ENCODE assay signal across 9 cellular contexts in genomic region chr1:204151562-204152309, GRCh38. TPM values are rescaled to one million over a fixed set of nuclear protein-coding genes. Genes with fewer than 3 reads are reported as not detected.
A peak's percentile ranks its signal among the peaks of the same experiment; 100 is the strongest.
DNase-seq lines count a peak whose midpoint lies in the region; ATAC-seq, FAIRE-seq and TF ChIP-seq lines count a peak whose summit lies in the region.
"Had no signal": no experiment of that assay in that cellular context is flagged by ENCODE, and none has a peak within 500 bp of the region (broad histone marks: within the 10 kb centered on the region; RNA-seq: fewer than 3 reads in every experiment).

Gene ETNK2, minus strand, starts transcription at chr1:204152044. Its CDS starts 192 bp downstream, at chr1:204151852.

- H2AFZ ChIP-seq in PC-3 (ENCODE audit: low read length) = peak within 1 kb of the TSS; percentile 86
- peak within 1 kb of the TSS; percentile 98 for H2AFZ ChIP-seq in neuronal stem cell (ENCODE audit: low read length)

- no TSS peak for BruUV-seq in PC-3 (replicated peaks; lab: Mats Ljungman, UMichigan)

- no peak within 1 kb of the TSS for H4K8ac ChIP-seq in neuronal stem cell (ENCODE audit: low read depth, low read length)

- H2AK5ac ChIP-seq in neuronal stem cell (ENCODE audit: low read depth, low read length) = peak within 1 kb of the TSS; percentile 48

- H4K91ac ChIP-seq in neuronal stem cell (ENCODE audit: low read depth, low read length, poor library complexity) = no peak within 1 kb of the TSS

- peak; percentile 85 to 89 (median 87) for DNase-seq in NCI-H1417 (lab: John Stamatoyannopoulos, UW)
- no peak for DNase-seq in NCI-H1417 treated with DMSO at 0.1 percent for 48 hours (lab: John Stamatoyannopoulos, UW)
- DNase-seq in PC-3 = peak; percentile 72
- peak; percentile 29 for DNase-seq in activated effector memory CD4-positive, alpha-beta T cell treated with Interleukin-2 at 50 U/mL for 16 hours
- DNase-seq in frontal cortex (ENCODE audit: low spot score in 2 of 2) = peak; percentile 71 to 92
- DNase-seq in neuronal stem cell (ENCODE audit: low spot score) = peak; percentile 47
- peak; percentile 74 for DNase-seq in testis

- H2BK5ac ChIP-seq in neuronal stem cell (ENCODE audit: low read length) = peak within 1 kb of the TSS; percentile 41

- H3K4ac ChIP-seq in neuronal stem cell (ENCODE audit: low read length) = peak within 1 kb of the TSS; percentile 4

- H3K27ac ChIP-seq in PC-3 (ENCODE audit: low read length) (no peak within 1 kb of the TSS), neuronal stem cell (replicated peaks; ENCODE audit: low read length) (no peak within 1 kb of the TSS), testis (peak within 1 kb of the TSS; percentile 91 to 93)

- H3K9me3 ChIP-seq in PC-3 (ENCODE audit: low read length) (no peaks in the 10 kb centered on the region), neuronal stem cell (replicated peaks in 1 of 2; ENCODE audit: control insufficient read depth in 2 of 2, insufficient read depth in 1 of 2, low read depth in 1 of 2, low read length in 2 of 2) (peaks cover 0 to 1% of the 10 kb centered on the region in 2 donors), testis (no peaks in the 10 kb centered on the region)

- H3K4me2 ChIP-seq in PC-3 (ENCODE audit: low read length) (peak within 1 kb of the TSS; percentile 84), neuronal stem cell (ENCODE audit: insufficient read depth, low read length, poor library complexity, severe bottlenecking) (peak within 1 kb of the TSS; percentile 94)

- H3K36me3 ChIP-seq in PC-3 (ENCODE audit: low read depth, low read length) = no peaks in the 10 kb centered on the region
- H3K36me3 ChIP-seq in neuronal stem cell (replicated peaks in 1 of 2; ENCODE audit: control insufficient read depth in 2 of 2, insufficient read depth in 2 of 2, low read length in 2 of 2) = no peaks in the 10 kb centered on the region
- H3K36me3 ChIP-seq in testis (ENCODE audit: low read depth, missing control alignments) = no peaks in the 10 kb centered on the region

- TF ChIP-seq CTCF in PC-3 (conservative IDR thresholded peaks at IDR 0.05; ENCODE audit: low read depth, low read length) = no peak
- TF ChIP-seq CTCF in testis (IDR thresholded peaks at IDR 0.05) = no peak

- no peaks in the 10 kb centered on the region for H3F3A ChIP-seq in PC-3 (ENCODE audit: low read length, unreplicated experiment)

- POLR2A ChIA-PET in PC-3 (lab: Charles Lee; ENCODE audit: unreplicated experiment) = interaction anchor here (0.6 kb wide), 1 partner anchor 21 kb away, joined by 4 read pairs; no protein-coding TSS in a partner anchor

- intact Hi-C loops in PC-3 (cut with micrococcal nuclease) = loop anchor here (2.0 kb wide), 1 partner anchor 21 kb away; no protein-coding TSS in a partner anchor
- intact Hi-C loops in testis (cut with DNase I; ENCODE audit: low total_unique reads) = no loop called here

- H3K79me1 ChIP-seq in neuronal stem cell (ENCODE audit: low read depth, low read length) = peaks cover 3% of the 10 kb centered on the region

- H3K4me1 ChIP-seq in PC-3 (ENCODE audit: insufficient read depth, low read length) (peaks cover 14% of the 10 kb centered on the region; the same call in 1 of the 2 replicates), neuronal stem cell (ENCODE audit: control insufficient read depth in 2 of 2, insufficient read depth in 1 of 2, low read depth in 1 of 2, low read length in 2 of 2) (peaks cover 14 to 17% of the 10 kb centered on the region in 2 donors), testis (peaks cover 44% of the 10 kb centered on the region)

- FAIRE-seq in frontal cortex (lab: Jason Lieb, UNC) = no peak
- FAIRE-seq: endometrium had no signal

- H2BK120ac ChIP-seq in neuronal stem cell (ENCODE audit: low read depth, low read length) = peak within 1 kb of the TSS; percentile 77

- H2BK15ac ChIP-seq in neuronal stem cell (ENCODE audit: low read length) = peak within 1 kb of the TSS; percentile 34

- H3K27me3 ChIP-seq in PC-3 (ENCODE audit: low read length) (no peaks in the 10 kb centered on the region), neuronal stem cell (ENCODE audit: control insufficient read depth in 3 of 3, insufficient read depth in 3 of 3, low read depth in 1 of 3, low read length in 3 of 3) (peaks cover 0 to 24% (median 10%) of the 10 kb centered on the region in 3 experiments), testis (no peaks in the 10 kb centered on the region)

- no peaks in the 10 kb centered on the region for H4K20me1 ChIP-seq in PC-3 (ENCODE audit: low read length)

- H2BK12ac ChIP-seq in neuronal stem cell (ENCODE audit: low read length) = peak within 1 kb of the TSS; percentile 95

- peak within 1 kb of the TSS; percentile 79 for H3K14ac ChIP-seq in neuronal stem cell (ENCODE audit: low read length)

- H3K9ac ChIP-seq in PC-3 (ENCODE audit: low read length) = peak within 1 kb of the TSS; percentile 57
- peak within 1 kb of the TSS; percentile 94 for H3K9ac ChIP-seq in neuronal stem cell (ENCODE audit: low read depth, low read length, poor library complexity)

- H3K23ac ChIP-seq in neuronal stem cell (ENCODE audit: low read depth, low read length, poor library complexity) = peak within 1 kb of the TSS; percentile 98

- no peak for TF ChIP-seq POLR2A in testis (IDR thresholded peaks at IDR 0.05)

- ATAC-seq in PC-3 = peak; percentile 77
- ATAC-seq in GM21526 (IDR thresholded peaks at IDR 0.05; ENCODE audit: low FRiP score, unreplicated experiment) = no peak

- CTCF ChIA-PET in PC-3 (lab: Charles Lee) = interaction anchor here (0.6 to 1.9 kb wide), 5 partner anchors 11 to 281 kb away, joined by 3 to 11 read pairs (median 4); no protein-coding TSS in a partner anchor

- no peaks in the 10 kb centered on the region for H3K9me2 ChIP-seq in PC-3 (replicated peaks; ENCODE audit: low read length)

- H3K4me3 ChIP-seq in PC-3 (ENCODE audit: low read length) (peak within 1 kb of the TSS; percentile 71), neuronal stem cell (ENCODE audit: low read length in 2 of 2) (peak within 1 kb of the TSS; percentile 58 to 87), testis (peak within 1 kb of the TSS; percentile 69 to 92)

- H3K79me2 ChIP-seq in PC-3 (ENCODE audit: low read length) = no peaks in the 10 kb centered on the region

- WGBS in neuronal stem cell (ENCODE audit: extremely low coverage in 2 of 2, insufficient read length in 2 of 2, insufficient replicate concordance in 1 of 2), 2 donors = no CpG with 5 or more reads among the region's 94 CpGs
- 0% methylated on average over 2 to 36 of the region's 94 CpGs for WGBS in testis, 2 donors

- H3K18ac ChIP-seq in neuronal stem cell (ENCODE audit: low read length) = peak within 1 kb of the TSS; percentile 97

RNA-seq across cellular contexts. Expression of gene ETNK2, which starts in this region (rescaled TPM):
- total RNA-seq in PC-3 (2014; rRNA removed) (24.5 and 37.1 TPM in 2 replicates), frontal cortex (31.0 TPM), testis (100 to 1,000 TPM; 116 to 227 TPM)
- 8.8 TPM for polyA plus RNA-seq in neuronal stem cell (2013, experiment 1 of 2)
- 8.4 TPM for polyA plus RNA-seq in neuronal stem cell (2013, experiment 2 of 2)
- polyA plus RNA-seq in testis (ENCODE audit: insufficient read depth, low read depth, low replicate concordance) = 187 TPM

Comparison
In these comparisons a context has a peak if more than half of its experiments do, and no peak if none do; other contexts are left out.
1. H3K27ac ChIP-seq: peak in testis (2 of 2); none in PC-3 (single experiment) and neuronal stem cell (single experiment).
2. Peak in every context shown above with its lines, with median percentiles within 50 percentile points of each other: H3K4me3 ChIP-seq.